In genomic region chr14:22972313-22972930, GRCh38 we compare ENCODE assay signal across 22 cellular contexts.
"Had no signal": no experiment of that assay in that cellular context is flagged by ENCODE, and none has a peak within 500 bp of the region (broad histone marks: within the 10 kb centered on the region; RNA-seq: fewer than 3 reads in every experiment).

No MANE protein-coding gene starts in this region.

- H3K9me3 Mint-ChIP-seq: endodermal cell; naive B cell; stimulated activated naive B cell treated with anti-CD40 and anti-IgM and Interleukin-4, amounts not matched to agents 10 μg/mL and 1 μg/mL and 100 μg/mL, for 72 hours; stimulated activated naive CD8-positive, alpha-beta T cell treated with anti-CD3 and anti-CD28 coated beads, Interleukin-15, amount 100 ng/mL, for 72 hours had no signal

- ATAC-seq: left cardiac atrium; lower lobe of right lung; stimulated activated naive B cell treated with anti-CD40 and anti-IgM and Interleukin-4, amounts not matched to agents 10 μg/mL and 1 μg/mL and 100 μg/mL, for 72 hours; stimulated activated naive CD8-positive, alpha-beta T cell treated with anti-CD3 and anti-CD28 coated beads, Interleukin-15, amount 100 ng/mL, for 72 hours; upper lobe of right lung had no signal

- H3K27me3 ChIP-seq: hepatocyte, sigmoid colon, testis, tibial nerve, upper lobe of right lung, vagina had no signal

- H3K36me3 ChIP-seq: neutrophil, sigmoid colon had no signal

- H3K9me3 ChIP-seq: left ventricle myocardium inferior, lower lobe of right lung, neutrophil, sigmoid colon, testis, tibial nerve, upper lobe of right lung, vagina had no signal

- H3K4me3 Mint-ChIP-seq: endodermal cell; naive B cell; stimulated activated naive B cell treated with anti-CD40 and anti-IgM and Interleukin-4, amounts not matched to agents 10 μg/mL and 1 μg/mL and 100 μg/mL, for 72 hours; stimulated activated naive CD8-positive, alpha-beta T cell treated with anti-CD3 and anti-CD28 coated beads, Interleukin-15, amount 100 ng/mL, for 72 hours had no signal

- H3K27ac ChIP-seq: hepatocyte, left ventricle myocardium inferior, lower lobe of right lung, neutrophil, sigmoid colon, skin epidermis, testis, tibial nerve, upper lobe of right lung, vagina had no signal

- H3K27me3 Mint-ChIP-seq: stimulated activated naive CD8-positive, alpha-beta T cell treated with anti-CD3 and anti-CD28 coated beads, Interleukin-15, amount 100 ng/mL, for 72 hours had no signal

- H3K27ac Mint-ChIP-seq: endodermal cell; stimulated activated naive B cell treated with anti-CD40 and anti-IgM and Interleukin-4, amounts not matched to agents 10 μg/mL and 1 μg/mL and 100 μg/mL, for 72 hours; stimulated activated naive CD8-positive, alpha-beta T cell treated with anti-CD3 and anti-CD28 coated beads, Interleukin-15, amount 100 ng/mL, for 72 hours had no signal

- H3K4me3 ChIP-seq: hepatocyte, left ventricle myocardium inferior, lower lobe of right lung, sigmoid colon, skin epidermis, testis, tibial nerve, upper lobe of right lung, vagina had no signal

- H3K36me3 Mint-ChIP-seq: naive B cell; stimulated activated naive B cell treated with anti-CD40 and anti-IgM and Interleukin-4, amounts not matched to agents 10 μg/mL and 1 μg/mL and 100 μg/mL, for 72 hours had no signal

- DNase-seq: effector CD4-positive, alpha-beta T cell; endodermal cell; foreskin melanocyte; head of caudate nucleus; kidney; left cardiac atrium; left ventricle myocardium inferior; lower lobe of right lung; mesenchymal stem cell; naive B cell; sigmoid colon; stimulated activated CD4-positive, alpha-beta T cell treated with anti-CD3 and anti-CD28 coated beads, Interleukin-2, amount 100 ng/mL, for 24 hours; stimulated activated CD4-positive, alpha-beta T cell treated with anti-CD3 and anti-CD28 coated beads, Interleukin-4, amount 100 ng/mL, for 4 hours; stimulated activated naive B cell treated with anti-CD40 and anti-IgM and Interleukin-4, amounts not matched to agents 10 μg/mL and 1 μg/mL and 100 μg/mL, for 72 hours; stimulated activated naive CD8-positive, alpha-beta T cell treated with anti-CD3 and anti-CD28 coated beads, Interleukin-15, amount 100 ng/mL, for 72 hours; testis; upper lobe of right lung had no signal

- H3K4me1 Mint-ChIP-seq: stimulated activated naive CD8-positive, alpha-beta T cell treated with anti-CD3 and anti-CD28 coated beads, Interleukin-15, amount 100 ng/mL, for 72 hours had no signal
